13 cellular contexts compared by ENCODE assay signal in the genomic region with DNA sequence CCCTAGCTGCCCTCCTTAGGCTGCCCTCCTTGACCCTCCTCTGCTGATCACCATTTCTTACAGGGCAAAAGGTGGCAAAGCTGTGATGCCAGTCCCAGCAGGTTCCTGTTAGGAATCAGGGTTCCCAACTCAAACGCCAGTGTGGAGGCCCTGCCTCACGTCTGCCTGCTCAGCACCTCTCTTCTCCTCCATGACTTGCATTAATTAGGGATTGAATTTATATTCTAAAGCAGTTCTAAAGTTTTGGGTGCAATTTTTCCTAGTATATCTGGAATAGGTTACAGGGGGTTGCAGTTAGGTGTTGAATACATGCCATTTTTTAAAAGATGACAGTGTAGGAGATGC. TPM values are rescaled to one million over a fixed set of nuclear protein-coding genes. Genes with fewer than 3 reads are reported as not detected.
DNase-seq lines count a peak whose midpoint lies in the region; ATAC-seq, FAIRE-seq and TF ChIP-seq lines count a peak whose summit lies in the region.
"Had no signal": no experiment of that assay in that cellular context is flagged by ENCODE, and none has a peak within 500 bp of the region (broad histone marks: within the 10 kb centered on the region; RNA-seq: fewer than 3 reads in every experiment).

No MANE protein-coding gene starts in this region.

- no peak overlapping the region for H3K14ac ChIP-seq in IMR-90 (replicated peaks; ENCODE audit: low read depth, low read length)

- no peak overlapping the region for H3K4me3 Mint-ChIP-seq in endodermal cell
- no peak overlapping the region for H3K4me3 Mint-ChIP-seq in activated CD4-positive, alpha-beta memory T cell treated with anti-CD3 and anti-CD28 coated beads, Interleukin-2, amount 10 ng/mL, durations not matched to agents 7 days and 5 days
- no peak overlapping the region for H3K4me3 Mint-ChIP-seq in activated T-helper 2 cell treated with anti-CD3 and anti-CD28 coated beads, Interferon-gamma antibody, Interleukin-2, Interleukin-4, amounts not matched to agents 10 μg/mL and 5 μg/mL and 100 μg/mL, durations not matched to agents 14 hours and 24 hours and 36 hours (ENCODE audit: low read depth)
- H3K4me3 Mint-ChIP-seq: CD4-positive, CD25-positive, alpha-beta regulatory T cell had no signal

- H3K9me1 ChIP-seq in IMR-90 (ENCODE audit: insufficient read depth, low read length): no peaks in the 10 kb centered on the region; the same call in 1 of the 2 replicates

- intact Hi-C loops in IMR-90 (cut with micrococcal nuclease): no loop called here
- intact Hi-C loops in activated T-helper 2 cell treated with anti-CD3 and anti-CD28 coated beads, Interferon-gamma antibody, Interleukin-2, Interleukin-4, amounts not matched to agents 10 μg/mL and 5 μg/mL and 100 μg/mL, durations not matched to agents 14 hours and 24 hours and 36 hours (cut with micrococcal nuclease): no loop called here

- CTCF ChIA-PET in IMR-90 (lab: Yijun Ruan, JAX) (no interaction called here), RWPE1 (lab: Yijun Ruan, JAX) (no interaction called here)
- CTCF ChIA-PET in activated CD4-positive, alpha-beta memory T cell treated with anti-CD3 and anti-CD28 coated beads, Interleukin-2, amount 10 ng/mL, durations not matched to agents 7 days and 5 days (lab: Charles Lee): no interaction called here

- H3K36me3 Mint-ChIP-seq in endodermal cell (ENCODE audit: low read depth): no peaks in the 10 kb centered on the region
- H3K36me3 Mint-ChIP-seq in activated CD4-positive, alpha-beta memory T cell treated with anti-CD3 and anti-CD28 coated beads, Interleukin-2, amount 10 ng/mL, durations not matched to agents 7 days and 5 days (ENCODE audit: low read depth): peaks cover 5% of the 10 kb centered on the region
- peaks cover 3% of the 10 kb centered on the region for H3K36me3 Mint-ChIP-seq in activated T-helper 2 cell treated with anti-CD3 and anti-CD28 coated beads, Interferon-gamma antibody, Interleukin-2, Interleukin-4, amounts not matched to agents 10 μg/mL and 5 μg/mL and 100 μg/mL, durations not matched to agents 14 hours and 24 hours and 36 hours (ENCODE audit: low read depth)
- H3K36me3 Mint-ChIP-seq: CD4-positive, CD25-positive, alpha-beta regulatory T cell; IgD-negative memory B cell had no signal

- H3K56ac ChIP-seq in IMR-90 (ENCODE audit: extremely low read depth, insufficient read depth, low read length): no peak overlapping the region

- H2AK9ac ChIP-seq in IMR-90 (replicated peaks; ENCODE audit: low read depth, low read length, poor library complexity): no peak overlapping the region

- no peaks in the 10 kb centered on the region for H3F3A ChIP-seq in smooth muscle cell (ENCODE audit: low read depth)

- H4K20me1 ChIP-seq in IMR-90 (ENCODE audit: insufficient read depth, low read length) (no peaks in the 10 kb centered on the region), smooth muscle cell (ENCODE audit: low read depth) (no peaks in the 10 kb centered on the region)

- no peaks in the 10 kb centered on the region for H3K9me3 ChIP-seq in IMR-90 (ENCODE audit: control insufficient read depth, insufficient read depth, low read length)
- H3K9me3 ChIP-seq in endodermal cell (ENCODE audit: control insufficient read depth, low read length): no peaks in the 10 kb centered on the region
- no peaks in the 10 kb centered on the region for H3K9me3 ChIP-seq in smooth muscle cell (replicated peaks; ENCODE audit: low read depth)
- H3K9me3 ChIP-seq in upper lobe of left lung: no peaks in the 10 kb centered on the region

- H3K9ac ChIP-seq in IMR-90 (ENCODE audit: low read depth, low read length): no peak overlapping the region
- no peak overlapping the region for H3K9ac ChIP-seq in endodermal cell (ENCODE audit: extremely low read depth, low read length, poor library complexity, severe bottlenecking)
- H3K9ac ChIP-seq in smooth muscle cell (ENCODE audit: low read depth): no peak overlapping the region

- H3K4me1 Mint-ChIP-seq in endodermal cell: peaks cover 18% of the 10 kb centered on the region
- H3K4me1 Mint-ChIP-seq in activated CD4-positive, alpha-beta memory T cell treated with anti-CD3 and anti-CD28 coated beads, Interleukin-2, amount 10 ng/mL, durations not matched to agents 7 days and 5 days: peaks cover 2% of the 10 kb centered on the region
- H3K4me1 Mint-ChIP-seq in activated T-helper 2 cell treated with anti-CD3 and anti-CD28 coated beads, Interferon-gamma antibody, Interleukin-2, Interleukin-4, amounts not matched to agents 10 μg/mL and 5 μg/mL and 100 μg/mL, durations not matched to agents 14 hours and 24 hours and 36 hours (ENCODE audit: low read depth): no peaks in the 10 kb centered on the region
- H3K4me1 Mint-ChIP-seq: CD4-positive, CD25-positive, alpha-beta regulatory T cell; IgD-negative memory B cell had no signal

- H3K4me3 ChIP-seq in IMR-90 (ENCODE audit: insufficient read depth, low read depth, low read length) (no peak overlapping the region), endodermal cell (ENCODE audit: low read length) (no peak overlapping the region), smooth muscle cell (no peak overlapping the region), upper lobe of left lung (no peak overlapping the region)

- H3K4me1 ChIP-seq in IMR-90 (ENCODE audit: control insufficient read depth, insufficient read depth, low read length) (peaks cover 6% of the 10 kb centered on the region; the same call in 1 of the 2 replicates), endodermal cell (ENCODE audit: control insufficient read depth, insufficient read depth, low read length) (peaks cover 9% of the 10 kb centered on the region), smooth muscle cell (ENCODE audit: low read depth) (peaks cover 34% of the 10 kb centered on the region), upper lobe of left lung (peaks cover 0 to 7% (median 0%) of the 10 kb centered on the region in 4 donors)

- peaks cover 63% of the 10 kb centered on the region for H3K27me3 ChIP-seq in IMR-90 (ENCODE audit: control insufficient read depth, insufficient read depth, low read length)
- peaks cover 7% of the 10 kb centered on the region for H3K27me3 ChIP-seq in endodermal cell (ENCODE audit: control insufficient read depth, insufficient read depth, low read length, poor library complexity, severe bottlenecking)
- H3K27me3 ChIP-seq in smooth muscle cell (ENCODE audit: low read depth): peaks cover 5% of the 10 kb centered on the region
- H3K27me3 ChIP-seq in upper lobe of left lung: no peaks in the 10 kb centered on the region

- no peak overlapping the region for H3K27ac Mint-ChIP-seq in endodermal cell
- no peak overlapping the region for H3K27ac Mint-ChIP-seq in activated CD4-positive, alpha-beta memory T cell treated with anti-CD3 and anti-CD28 coated beads, Interleukin-2, amount 10 ng/mL, durations not matched to agents 7 days and 5 days
- H3K27ac Mint-ChIP-seq in activated T-helper 2 cell treated with anti-CD3 and anti-CD28 coated beads, Interferon-gamma antibody, Interleukin-2, Interleukin-4, amounts not matched to agents 10 μg/mL and 5 μg/mL and 100 μg/mL, durations not matched to agents 14 hours and 24 hours and 36 hours: no peak overlapping the region
- H3K27ac Mint-ChIP-seq: CD4-positive, CD25-positive, alpha-beta regulatory T cell had no signal

- no peaks in the 10 kb centered on the region for H3K36me3 ChIP-seq in IMR-90 (ENCODE audit: control insufficient read depth, insufficient read depth, low read length)
- no peaks in the 10 kb centered on the region for H3K36me3 ChIP-seq in endodermal cell (ENCODE audit: control insufficient read depth, insufficient read depth, low read length)
- no peaks in the 10 kb centered on the region for H3K36me3 ChIP-seq in smooth muscle cell (ENCODE audit: low read depth)
- no peaks in the 10 kb centered on the region for H3K36me3 ChIP-seq in upper lobe of left lung

- H3K27me3 Mint-ChIP-seq in endodermal cell (ENCODE audit: insufficient read depth): peaks cover 48% of the 10 kb centered on the region
- H3K27me3 Mint-ChIP-seq in activated CD4-positive, alpha-beta memory T cell treated with anti-CD3 and anti-CD28 coated beads, Interleukin-2, amount 10 ng/mL, durations not matched to agents 7 days and 5 days: no peaks in the 10 kb centered on the region
- H3K27me3 Mint-ChIP-seq in activated T-helper 2 cell treated with anti-CD3 and anti-CD28 coated beads, Interferon-gamma antibody, Interleukin-2, Interleukin-4, amounts not matched to agents 10 μg/mL and 5 μg/mL and 100 μg/mL, durations not matched to agents 14 hours and 24 hours and 36 hours (ENCODE audit: low read depth): no peaks in the 10 kb centered on the region

- H3K9me3 Mint-ChIP-seq in endodermal cell: no peaks in the 10 kb centered on the region
- peaks cover 4% of the 10 kb centered on the region for H3K9me3 Mint-ChIP-seq in activated CD4-positive, alpha-beta memory T cell treated with anti-CD3 and anti-CD28 coated beads, Interleukin-2, amount 10 ng/mL, durations not matched to agents 7 days and 5 days
- H3K9me3 Mint-ChIP-seq in activated T-helper 2 cell treated with anti-CD3 and anti-CD28 coated beads, Interferon-gamma antibody, Interleukin-2, Interleukin-4, amounts not matched to agents 10 μg/mL and 5 μg/mL and 100 μg/mL, durations not matched to agents 14 hours and 24 hours and 36 hours: peaks cover 4% of the 10 kb centered on the region
- H3K9me3 Mint-ChIP-seq: IgD-negative memory B cell had no signal

- H2BK5ac ChIP-seq in IMR-90 (ENCODE audit: low read depth, low read length, poor library complexity, severe bottlenecking): no peak overlapping the region

- H3K79me2 ChIP-seq in smooth muscle cell (ENCODE audit: low read depth): no peaks in the 10 kb centered on the region

- TF ChIP-seq POLR2A in IMR-90 (IDR thresholded peaks at IDR 0.05; ENCODE audit: low read depth, low read length): no peak
- TF ChIP-seq POLR2A in upper lobe of left lung (IDR thresholded peaks at IDR 0.05): no peak
- no peak for TF ChIP-seq POLR2A in GM12892 (IDR thresholded peaks at IDR 0.05; ENCODE audit: low read depth, low read length)

- no peak overlapping the region for H3K18ac ChIP-seq in IMR-90 (ENCODE audit: low read depth, low read length)

- H2AFZ ChIP-seq in IMR-90 (replicated peaks; ENCODE audit: low read length, poor library complexity): no peak overlapping the region
- no peak overlapping the region for H2AFZ ChIP-seq in smooth muscle cell (ENCODE audit: low read depth)

- TF ChIP-seq EP300 in upper lobe of left lung (IDR thresholded peaks at IDR 0.05): no peak

- no peak overlapping the region for H4K8ac ChIP-seq in IMR-90 (ENCODE audit: low read depth in 2 of 2, low read length in 2 of 2)

- H2AK5ac ChIP-seq in IMR-90 (ENCODE audit: low read depth, low read length): no peak overlapping the region

- H3K23ac ChIP-seq in IMR-90 (ENCODE audit: low read depth, low read length): no peak overlapping the region

- no TSS peak for BruUV-seq in IMR-90 (replicated peaks; lab: Mats Ljungman, UMichigan)

- ATAC-seq in IMR-90 (ENCODE audit: low read depth) (no peak), upper lobe of left lung (ENCODE audit: low FRiP score in 2 of 2) (no peak)

- H3K27ac ChIP-seq in IMR-90 (ENCODE audit: insufficient read depth, low read length): no peak overlapping the region
- H3K27ac ChIP-seq in RWPE1: no peak overlapping the region
- H3K27ac ChIP-seq in endodermal cell (ENCODE audit: low read depth, low read length): peak overlapping the region; percentile 85
- H3K27ac ChIP-seq in smooth muscle cell (ENCODE audit: low read depth): no peak overlapping the region
- no peak overlapping the region for H3K27ac ChIP-seq in upper lobe of left lung

- H4K91ac ChIP-seq in IMR-90 (ENCODE audit: insufficient read depth, low read depth, low read length): no peak overlapping the region

- TF ChIP-seq RAD21 in IMR-90 (IDR thresholded peaks at IDR 0.05; ENCODE audit: low read length): no peak

- DNase-seq in IMR-90 (no peak), RWPE1 (ENCODE audit: low spot score) (no peak), endodermal cell (no peak), smooth muscle cell (lab: John Stamatoyannopoulos, UW; ENCODE audit: unreplicated experiment) (no peak), upper lobe of left lung (no peak), GM12892 (ENCODE audit: insufficient read length) (no peak)
- DNase-seq in activated CD4-positive, alpha-beta memory T cell treated with anti-CD3 and anti-CD28 coated beads, Interleukin-2, amount 10 ng/mL, durations not matched to agents 7 days and 5 days: no peak
- DNase-seq in activated T-helper 2 cell treated with anti-CD3 and anti-CD28 coated beads, Interferon-gamma antibody, Interleukin-2, Interleukin-4, amounts not matched to agents 10 μg/mL and 5 μg/mL and 100 μg/mL, durations not matched to agents 14 hours and 24 hours and 36 hours (ENCODE audit: low spot score): no peak
- DNase-seq: NCI-H1694 treated with DMSO at 0.1 percent for 48 hours, NCI-H2107 had no signal

- in situ Hi-C loops in IMR-90 (cut with MboI; ENCODE audit: low sequenced_read_pairs): no loop called here

- no peak overlapping the region for H3K4me2 ChIP-seq in IMR-90 (ENCODE audit: low read depth, low read length)
- peak overlapping the region; percentile 27 for H3K4me2 ChIP-seq in smooth muscle cell

- H3K4ac ChIP-seq in IMR-90 (ENCODE audit: low read depth, low read length): no peak overlapping the region

- no peak overlapping the region for H2BK15ac ChIP-seq in IMR-90 (ENCODE audit: low read depth, low read length)

- TF ChIP-seq CTCF in IMR-90 (conservative IDR thresholded peaks at IDR 0.05; ENCODE audit: low read depth, low read length) (no peak), RWPE1 (conservative IDR thresholded peaks at IDR 0.05; ENCODE audit: low read depth) (peak; percentile 11; the same call in 1 of the 2 replicates), endodermal cell (conservative IDR thresholded peaks at IDR 0.05) (peak; percentile 4), smooth muscle cell (IDR thresholded peaks at IDR 0.05; ENCODE audit: borderline replicate concordance, insufficient read depth, poor library complexity, severe bottlenecking) (no peak), upper lobe of left lung (IDR thresholded peaks at IDR 0.05) (no peak)

- no peak overlapping the region for H2BK120ac ChIP-seq in IMR-90 (ENCODE audit: low read depth, low read length)

- POLR2A ChIA-PET in IMR-90 (lab: Charles Lee; ENCODE audit: unreplicated experiment): no interaction called here
- POLR2A ChIA-PET in RWPE1 (lab: Yijun Ruan, JAX; ENCODE audit: low non-redundant PET): no interaction called here
- POLR2A ChIA-PET in activated CD4-positive, alpha-beta memory T cell treated with anti-CD3 and anti-CD28 coated beads, Interleukin-2, amount 10 ng/mL, durations not matched to agents 7 days and 5 days (lab: Charles Lee): no interaction called here

- no peak overlapping the region for H2BK20ac ChIP-seq in IMR-90 (ENCODE audit: low read depth, low read length)

- H3K79me1 ChIP-seq in IMR-90 (ENCODE audit: low read depth in 1 of 2, low read length in 2 of 2): no peaks in the 10 kb centered on the region

- H4K5ac ChIP-seq in IMR-90 (ENCODE audit: low read depth, low read length): no peak overlapping the region

- dilution Hi-C loops in IMR-90 (cut with HindIII; ENCODE audit: low sequenced_read_pairs, unreplicated experiment): no loop called here

- no CpG with 5 or more reads among the region's 2 CpGs for WGBS in IMR-90 (ENCODE audit: extremely low coverage in 2 of 2, insufficient read length in 1 of 2), 2 experiments
- 84 to 100% methylated on average over 2 of the region's 2 CpGs for WGBS in endodermal cell (ENCODE audit: insufficient coverage in 1 of 2, insufficient read length in 1 of 2), 2 experiments
- 88% methylated on average over 2 of the region's 2 CpGs for WGBS in smooth muscle cell (ENCODE audit: low lambda C conversion rate)
- 64 to 67% methylated on average over 2 of the region's 2 CpGs for WGBS in upper lobe of left lung, 2 donors

- FAIRE-seq in GM12892 (lab: Jason Lieb, UNC): no peak

RNA-seq across cellular contexts. Expression of a gene that starts 13.2 kb away (rescaled TPM):
- total RNA-seq in IMR-90 (2012; rRNA removed) (1.1 TPM in 2 replicates), endodermal cell (10 to 100 TPM; 16.3 to 22.8 TPM), smooth muscle cell (6.3 and 17.9 TPM in 2 replicates), upper lobe of left lung (1 to 10 TPM in 5 of 6 donors, under 1 TPM in 1; 0.40 to 5.9 (median 2.9) TPM)
- polyA plus RNA-seq in IMR-90 (2012; rRNA removed) (1.1 and 1.4 TPM in 2 replicates), smooth muscle cell (12.1 and 15.8 TPM in 2 replicates)
- polyA plus RNA-seq in IMR-90 (2012; cell fraction: cytosol; rRNA removed): 0.82 and 0.98 TPM in 2 replicates
- polyA plus RNA-seq in IMR-90 (2012; cell fraction: nucleus; rRNA removed; ENCODE audit: low replicate concordance): 3.8 and 5.2 TPM in 2 replicates
- 20.9 TPM for polyA plus RNA-seq in endodermal cell (2013, experiment 1 of 2)
- polyA plus RNA-seq in endodermal cell (2013, experiment 2 of 2): 19.5 TPM
- not detected for total RNA-seq in activated CD4-positive, alpha-beta memory T cell treated with anti-CD3 and anti-CD28 coated beads, Interleukin-2, amount 10 ng/mL, durations not matched to agents 7 days and 5 days
- polyA plus RNA-seq in GM12892 (2012; ENCODE audit: missing spikeins): not detected
- not detected in 2 replicates for total RNA-seq in activated T-helper 2 cell treated with anti-CD3 and anti-CD28 coated beads, Interferon-gamma antibody, Interleukin-2, Interleukin-4, amounts not matched to agents 10 μg/mL and 5 μg/mL and 100 μg/mL, durations not matched to agents 14 hours and 24 hours and 36 hours
- total RNA-seq: CD4-positive, CD25-positive, alpha-beta regulatory T cell; Right ventricle myocardium inferior had no signal
- polyA plus RNA-seq: CD4-positive, CD25-positive, alpha-beta regulatory T cell; IgD-negative memory B cell had no signal

Comparison
In these comparisons a context has a peak if more than half of its experiments do, and no peak if none do; other contexts are left out.
1. CTCF ChIP-seq: peak in RWPE1 (single experiment) and endodermal cell (single experiment); none in IMR-90 (single experiment), smooth muscle cell (single experiment) and upper lobe of left lung (0 of 6).